In the genomic region with DNA sequence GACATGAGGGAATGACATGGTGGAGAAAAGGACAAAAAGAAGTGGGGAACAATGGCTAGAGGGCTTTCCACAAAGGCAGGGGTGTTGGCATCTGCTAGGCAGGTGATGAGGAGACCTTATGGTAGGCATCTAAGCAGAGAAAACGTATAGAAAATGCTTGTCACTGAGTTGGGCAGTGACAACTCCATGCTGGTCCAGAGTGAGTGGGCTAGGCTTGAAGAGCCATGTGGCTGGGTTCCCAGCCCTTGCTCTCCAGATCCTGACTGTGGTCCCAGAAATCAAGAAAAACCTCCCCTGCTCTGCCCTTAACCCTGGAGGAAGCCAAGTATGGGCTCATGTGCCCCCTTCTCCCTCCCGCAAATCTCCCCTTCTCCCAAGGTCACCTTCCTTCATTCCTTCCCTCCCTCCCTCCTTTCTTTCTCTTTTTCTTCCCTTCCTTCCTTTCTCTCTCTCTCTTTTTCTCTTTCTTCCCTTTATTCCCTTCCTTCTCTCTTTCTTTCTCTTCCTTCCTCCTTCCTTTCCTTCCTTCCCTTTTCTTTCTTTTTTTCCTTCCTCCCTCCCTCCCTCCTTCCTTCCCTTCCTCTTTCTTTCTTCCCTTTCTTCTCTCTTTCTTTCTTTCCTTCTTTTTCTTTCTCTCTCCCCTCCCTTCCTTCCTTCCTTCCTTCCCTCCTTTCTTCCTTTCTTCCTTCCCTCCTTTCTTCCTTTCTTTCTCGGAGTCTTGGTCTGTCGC, we compare ENCODE assay signal across 2 cellular contexts.
A peak's percentile ranks its signal among the peaks of the same experiment; 100 is the strongest.
TF ChIP-seq lines count a peak whose summit lies in the region.

No MANE protein-coding gene starts in this region.

TF ChIP-seq in HEK293, 187 proteins besides CTCF, POLR2A, EP300 and RAD21 (continues in another document):
- TF ChIP-seq ZNF776 (tag by site-specific recombination; IDR thresholded peaks at IDR 0.05; ENCODE audit: borderline replicate concordance) = peak; percentile 23; the same call in 1 of the 2 replicates
- no peak for TF ChIP-seq ZNF791 (tag by site-specific recombination; IDR thresholded peaks at IDR 0.05)
- no peak for TF ChIP-seq GFI1B (tag by site-specific recombination; IDR thresholded peaks at IDR 0.05)
- TF ChIP-seq ZNF530 (tag by site-specific recombination; IDR thresholded peaks at IDR 0.05; ENCODE audit: low read depth) = no peak
- TF ChIP-seq ZNF654 (tag by site-specific recombination; IDR thresholded peaks at IDR 0.05; ENCODE audit: low read depth) = no peak
- TF ChIP-seq, protein P1, sequence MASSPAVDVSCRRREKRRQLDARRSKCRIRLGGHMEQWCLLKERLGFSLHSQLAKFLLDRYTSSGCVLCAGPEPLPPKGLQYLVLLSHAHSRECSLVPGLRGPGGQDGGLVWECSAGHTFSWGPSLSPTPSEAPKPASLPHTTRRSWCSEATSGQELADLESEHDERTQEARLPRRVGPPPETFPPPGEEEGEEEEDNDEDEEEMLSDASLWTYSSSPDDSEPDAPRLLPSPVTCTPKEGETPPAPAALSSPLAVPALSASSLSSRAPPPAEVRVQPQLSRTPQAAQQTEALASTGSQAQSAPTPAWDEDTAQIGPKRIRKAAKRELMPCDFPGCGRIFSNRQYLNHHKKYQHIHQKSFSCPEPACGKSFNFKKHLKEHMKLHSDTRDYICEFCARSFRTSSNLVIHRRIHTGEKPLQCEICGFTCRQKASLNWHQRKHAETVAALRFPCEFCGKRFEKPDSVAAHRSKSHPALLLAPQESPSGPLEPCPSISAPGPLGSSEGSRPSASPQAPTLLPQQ (tag by site-specific recombination; IDR thresholded peaks at IDR 0.05) = no peak
- no peak for TF ChIP-seq GLI2 (tag by site-specific recombination; IDR thresholded peaks at IDR 0.05; ENCODE audit: borderline replicate concordance, low read depth)
- TF ChIP-seq ZFP41 (tag by site-specific recombination; IDR thresholded peaks at IDR 0.05; ENCODE audit: borderline replicate concordance) = no peak
- no peak for TF ChIP-seq YY1 (tag by site-specific recombination; IDR thresholded peaks at IDR 0.05)
- TF ChIP-seq ZNF423 (tag by site-specific recombination; IDR thresholded peaks at IDR 0.05) = no peak
- no peak for TF ChIP-seq ZBTB21 (tag by site-specific recombination; IDR thresholded peaks at IDR 0.05)
- no peak for TF ChIP-seq SCRT1 (tag by site-specific recombination; IDR thresholded peaks at IDR 0.05; ENCODE audit: borderline replicate concordance)
- TF ChIP-seq ZNF157 (tag by site-specific recombination; IDR thresholded peaks at IDR 0.05) = peak; percentile 33; the same call in 1 of the 2 replicates
- TF ChIP-seq ZNF140 (tag by site-specific recombination; IDR thresholded peaks at IDR 0.05) = no peak
- TF ChIP-seq, protein P2, sequence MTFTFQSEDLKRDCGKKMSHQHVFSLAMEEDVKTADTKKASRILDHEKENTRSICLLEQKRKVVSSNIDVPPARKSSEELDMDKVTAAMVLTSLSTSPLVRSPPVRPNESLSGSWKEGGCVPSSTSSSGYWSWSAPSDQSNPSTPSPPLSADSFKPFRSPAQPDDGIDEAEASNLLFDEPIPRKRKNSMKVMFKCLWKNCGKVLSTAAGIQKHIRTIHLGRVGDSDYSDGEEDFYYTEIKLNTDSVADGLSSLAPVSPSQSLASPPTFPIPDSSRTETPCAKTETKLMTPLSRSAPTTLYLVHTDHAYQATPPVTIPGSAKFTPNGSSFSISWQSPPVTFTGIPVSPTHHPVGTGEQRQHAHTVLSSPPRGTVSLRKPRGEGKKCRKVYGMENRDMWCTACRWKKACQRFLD (tag by site-specific recombination; IDR thresholded peaks at IDR 0.05) = 0 out of 2 replicates have a peak, but pooled peaks have one; percentile 36
- TF ChIP-seq ZNF664 (tag by site-specific recombination; IDR thresholded peaks at IDR 0.05) = no peak
- TF ChIP-seq PRDM1 (tag by site-specific recombination; IDR thresholded peaks at IDR 0.05) = peak; percentile 92
- peak; percentile 98 for TF ChIP-seq ZNF366 (tag by site-specific recombination; conservative IDR thresholded peaks at IDR 0.05)
- TF ChIP-seq ZNF350 (tag by site-specific recombination; IDR thresholded peaks at IDR 0.05) = no peak
- no peak for TF ChIP-seq ZNF335 (tag by site-specific recombination; conservative IDR thresholded peaks at IDR 0.05)
- no peak for TF ChIP-seq TSHZ1 (tag by site-specific recombination; IDR thresholded peaks at IDR 0.05; ENCODE audit: borderline replicate concordance)
- no peak for TF ChIP-seq ZNF558 (tag by site-specific recombination; IDR thresholded peaks at IDR 0.05)
- TF ChIP-seq OVOL3 (tag by site-specific recombination; IDR thresholded peaks at IDR 0.05) = no peak
- no peak for TF ChIP-seq ZNF629 (tag by site-specific recombination; IDR thresholded peaks at IDR 0.05)
- TF ChIP-seq, protein P3, sequence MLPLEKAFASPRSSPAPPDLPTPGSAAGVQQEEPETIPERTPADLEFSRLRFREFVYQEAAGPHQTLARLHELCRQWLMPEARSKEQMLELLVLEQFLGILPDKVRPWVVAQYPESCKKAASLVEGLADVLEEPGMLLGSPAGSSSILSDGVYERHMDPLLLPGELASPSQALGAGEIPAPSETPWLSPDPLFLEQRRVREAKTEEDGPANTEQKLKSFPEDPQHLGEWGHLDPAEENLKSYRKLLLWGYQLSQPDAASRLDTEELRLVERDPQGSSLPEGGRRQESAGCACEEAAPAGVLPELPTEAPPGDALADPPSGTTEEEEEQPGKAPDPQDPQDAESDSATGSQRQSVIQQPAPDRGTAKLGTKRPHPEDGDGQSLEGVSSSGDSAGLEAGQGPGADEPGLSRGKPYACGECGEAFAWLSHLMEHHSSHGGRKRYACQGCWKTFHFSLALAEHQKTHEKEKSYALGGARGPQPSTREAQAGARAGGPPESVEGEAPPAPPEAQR (tag by site-specific recombination; IDR thresholded peaks at IDR 0.05) = no peak

TF ChIP-seq in HEK293T, 16 proteins besides CTCF, POLR2A, EP300 and RAD21:
- TF ChIP-seq CTBP1 (IDR thresholded peaks at IDR 0.05; ENCODE audit: borderline replicate concordance) = no peak
- TF ChIP-seq HDGF (IDR thresholded peaks at IDR 0.05; ENCODE audit: borderline replicate concordance) = no peak
- TF ChIP-seq FOXA1 (IDR thresholded peaks at IDR 0.05) = no peak
- no peak for TF ChIP-seq NFRKB (IDR thresholded peaks at IDR 0.05)
- TF ChIP-seq L3MBTL2 (conservative IDR thresholded peaks at IDR 0.05) = no peak
- no peak for TF ChIP-seq SP1 (IDR thresholded peaks at IDR 0.05)
- TF ChIP-seq BHLHE40 (IDR thresholded peaks at IDR 0.05; ENCODE audit: borderline replicate concordance) = no peak
- TF ChIP-seq SUZ12 (IDR thresholded peaks at IDR 0.05) = no peak
- TF ChIP-seq LEF1 (IDR thresholded peaks at IDR 0.05; ENCODE audit: borderline replicate concordance) = no peak
- no peak for TF ChIP-seq ARNT (IDR thresholded peaks at IDR 0.05)
- TF ChIP-seq FOXM1 (IDR thresholded peaks at IDR 0.05; ENCODE audit: borderline replicate concordance) = no peak
- no peak for TF ChIP-seq FOXK2 (IDR thresholded peaks at IDR 0.05)
- no peak for TF ChIP-seq TARDBP (IDR thresholded peaks at IDR 0.05)
- no peak for TF ChIP-seq PKNOX1 (IDR thresholded peaks at IDR 0.05)
- TF ChIP-seq ZNF384 (IDR thresholded peaks at IDR 0.05) = no peak
